ENCODE assay signal across 27 cellular contexts in genomic region chr1:51454554-51454953, GRCh38.
"Had no signal": no experiment of that assay in that cellular context is flagged by ENCODE, and none has a peak within 500 bp of the region (broad histone marks: within the 10 kb centered on the region; RNA-seq: fewer than 3 reads in every experiment).

No MANE protein-coding gene starts in this region.

- H3K4me3 Mint-ChIP-seq: effector memory CD8-positive, alpha-beta T cell; immature natural killer cell; naive thymus-derived CD4-positive, alpha-beta T cell; nephron; neural progenitor cell; stimulated activated effector memory CD8-positive, alpha-beta T cell treated with anti-CD3 and anti-CD28 coated beads, Interleukin-12 subunit alpha, Interleukin-12 subunit beta, amount 100 ng/mL, for 72 hours; type B pancreatic cell had no signal

- H3K9me3 ChIP-seq: colonic mucosa, esophagus squamous epithelium, left lung, psoas muscle, sigmoid colon, testis, tibial artery had no signal

- H3K4me3 ChIP-seq: colonic mucosa, esophagus squamous epithelium, left lung, neural progenitor cell, psoas muscle, sigmoid colon, testis, tibial artery had no signal

- H3K27me3 Mint-ChIP-seq: effector memory CD8-positive, alpha-beta T cell; naive thymus-derived CD4-positive, alpha-beta T cell; type B pancreatic cell had no signal

- H3K9me3 Mint-ChIP-seq: effector memory CD8-positive, alpha-beta T cell; immature natural killer cell; naive thymus-derived CD4-positive, alpha-beta T cell; nephron; neural progenitor cell; stimulated activated effector memory CD8-positive, alpha-beta T cell treated with anti-CD3 and anti-CD28 coated beads, Interleukin-12 subunit alpha, Interleukin-12 subunit beta, amount 100 ng/mL, for 72 hours; type B pancreatic cell had no signal

- H3K27ac ChIP-seq: colonic mucosa, esophagus squamous epithelium, left lung, neural progenitor cell, psoas muscle, sigmoid colon, testis, tibial artery had no signal

- H3K27me3 ChIP-seq: colonic mucosa, esophagus squamous epithelium, left lung, neural progenitor cell, sigmoid colon, testis, tibial artery had no signal

- ATAC-seq: effector memory CD8-positive, alpha-beta T cell; left lung; naive thymus-derived CD4-positive, alpha-beta T cell; psoas muscle; right cardiac atrium; stimulated activated effector memory CD8-positive, alpha-beta T cell treated with anti-CD3 and anti-CD28 coated beads, Interleukin-12 subunit alpha, Interleukin-12 subunit beta, amount 100 ng/mL, for 72 hours had no signal

- H3K4me1 Mint-ChIP-seq: immature natural killer cell; nephron; stimulated activated effector memory CD8-positive, alpha-beta T cell treated with anti-CD3 and anti-CD28 coated beads, Interleukin-12 subunit alpha, Interleukin-12 subunit beta, amount 100 ng/mL, for 72 hours had no signal

- H3K27ac Mint-ChIP-seq: effector memory CD8-positive, alpha-beta T cell; immature natural killer cell; nephron; neural progenitor cell; stimulated activated effector memory CD8-positive, alpha-beta T cell treated with anti-CD3 and anti-CD28 coated beads, Interleukin-12 subunit alpha, Interleukin-12 subunit beta, amount 100 ng/mL, for 72 hours; type B pancreatic cell had no signal

- DNase-seq: colonic mucosa; effector memory CD8-positive, alpha-beta T cell; erythroblast; esophagus squamous epithelium; hypothalamus; immature natural killer cell; kidney; left lung; mesendoderm; midbrain; naive thymus-derived CD4-positive, alpha-beta T cell; posterior cingulate gyrus; psoas muscle; right cardiac atrium; sigmoid colon; stimulated activated CD4-positive, alpha-beta T cell treated with anti-CD3 and anti-CD28 coated beads, Interleukin-2, amount 100 ng/mL, for 24 hours; stimulated activated CD4-positive, alpha-beta T cell treated with anti-CD3 and anti-CD28 coated beads, Interleukin-4, amount 100 ng/mL, for 24 hours; stimulated activated naive CD4-positive, alpha-beta T cell treated with Interleukin-2 at 50 U/mL for 16 hours; substantia nigra; testis; tibial artery had no signal

- H3K36me3 ChIP-seq: colonic mucosa, neural progenitor cell had no signal

- FAIRE-seq: endometrium, frontal cortex, kidney had no signal

- H3K4me1 ChIP-seq: colonic mucosa, esophagus squamous epithelium, left lung, neural progenitor cell, psoas muscle, testis, tibial artery had no signal
